Comparison of ENCODE assay signal across 12 cellular contexts in the genomic region with DNA sequence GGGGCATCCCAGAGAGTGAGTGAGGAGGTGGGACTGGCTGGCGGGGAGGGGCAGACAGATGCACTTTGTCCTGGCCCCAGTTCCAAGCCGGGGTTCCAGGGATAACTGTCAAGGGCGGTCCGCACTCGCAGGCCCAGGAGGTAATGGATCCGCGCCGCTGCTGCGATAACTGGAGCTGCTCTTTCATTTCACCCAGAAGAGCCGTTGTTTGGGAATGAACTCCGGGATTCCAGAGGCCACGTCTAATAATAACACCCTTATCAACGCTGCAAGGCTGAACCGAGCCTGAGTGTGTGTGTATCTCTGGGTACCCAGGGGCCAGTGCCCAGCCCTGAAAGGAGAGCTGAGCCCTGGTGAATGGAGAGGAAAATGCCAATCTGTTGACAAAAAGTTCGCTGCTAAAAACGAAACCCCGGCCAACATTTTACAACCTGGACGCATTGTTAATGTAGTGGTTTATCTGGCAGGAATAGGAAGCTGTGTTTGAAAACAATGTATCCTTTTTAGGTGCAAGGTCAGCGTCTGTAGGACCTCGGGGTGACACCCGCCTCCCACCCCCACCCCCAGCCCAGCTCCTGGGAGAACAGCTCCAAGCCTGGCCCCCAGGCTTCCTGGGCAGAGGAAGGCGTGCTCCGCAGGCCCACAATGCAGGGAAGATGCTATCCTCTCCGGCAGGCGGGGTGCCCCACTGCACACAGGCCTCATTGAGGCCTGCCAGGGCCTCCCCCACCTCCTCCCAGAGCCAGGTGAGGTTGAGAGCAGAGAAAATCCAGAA.
DNase-seq lines count a peak whose midpoint lies in the region; ATAC-seq, FAIRE-seq and TF ChIP-seq lines count a peak whose summit lies in the region.
"Had no signal": no experiment of that assay in that cellular context is flagged by ENCODE, and none has a peak within 500 bp of the region (broad histone marks: within the 10 kb centered on the region; RNA-seq: fewer than 3 reads in every experiment).

No MANE protein-coding gene starts in this region.

- no peaks in the 10 kb centered on the region for H3K79me1 ChIP-seq in H1 (ENCODE audit: low read depth, low read length)

- no peak overlapping the region for H2BK12ac ChIP-seq in H1 (ENCODE audit: low read depth, low read length)

- FAIRE-seq in H1 (lab: Jason Lieb, UNC): no peak

- no peak overlapping the region for H3K56ac ChIP-seq in H1 (replicated peaks; ENCODE audit: insufficient read length, low read depth, low read length)

- H3K36me3 ChIP-seq in H1 (ENCODE audit: control insufficient read depth in 2 of 4, insufficient read depth in 4 of 4, low read length in 3 of 4): no peaks in the 10 kb centered on the region
- no peaks in the 10 kb centered on the region for H3K36me3 ChIP-seq in thyroid gland

- CTCF ChIA-PET in H1 (lab: Charles Lee; ENCODE audit: partially characterized antibody): interaction anchor here (0.9 to 1.2 kb wide), 3 partner anchors 16 to 225 kb away, joined by 3 to 4 read pairs (median 3); no protein-coding TSS in a partner anchor

- H3K4me2 ChIP-seq in H1 (ENCODE audit: insufficient read depth in 1 of 2, low read depth in 2 of 2, low read length in 2 of 2): no peak overlapping the region
- H3K4me2 ChIP-seq: KMS-11 had no signal

- no peak overlapping the region for H4K91ac ChIP-seq in H1 (replicated peaks; ENCODE audit: insufficient read length, low read length)

- no peak overlapping the region for H3K4ac ChIP-seq in H1 (replicated peaks; ENCODE audit: insufficient read length, low read depth, low read length)

- H3K4me1 Mint-ChIP-seq in stimulated activated naive CD8-positive, alpha-beta T cell treated with anti-CD3 and anti-CD28 coated beads, Interleukin-15, amount 100 ng/mL, for 72 hours: no peaks in the 10 kb centered on the region

- no peak overlapping the region for H3K4me3 Mint-ChIP-seq in stimulated activated naive CD8-positive, alpha-beta T cell treated with anti-CD3 and anti-CD28 coated beads, Interleukin-15, amount 100 ng/mL, for 72 hours

- no peaks in the 10 kb centered on the region for H3K79me2 ChIP-seq in H1 (ENCODE audit: control insufficient read depth in 1 of 2, insufficient read depth in 2 of 2, low read length in 2 of 2)

- no peaks in the 10 kb centered on the region for H3K27me3 ChIP-seq in H1 (replicated peaks in 1 of 4; ENCODE audit: control insufficient read depth in 3 of 4, extremely low read depth in 1 of 4, insufficient read depth in 3 of 4, low read length in 3 of 4)
- no peaks in the 10 kb centered on the region for H3K27me3 ChIP-seq in thyroid gland

- no peaks in the 10 kb centered on the region; the same call in 1 of the 2 replicates for H3K23me2 ChIP-seq in H1 (ENCODE audit: low read depth, low read length)

- POLR2A ChIA-PET in H1 (lab: Charles Lee; ENCODE audit: partially characterized antibody): no interaction called here

- peaks cover 0 to 6% of the 10 kb centered on the region in 2 donors for H3K9me3 Mint-ChIP-seq in stimulated activated naive CD8-positive, alpha-beta T cell treated with anti-CD3 and anti-CD28 coated beads, Interleukin-15, amount 100 ng/mL, for 72 hours

- no peak overlapping the region for H2AK5ac ChIP-seq in H1 (ENCODE audit: low read depth, low read length)

- no peaks in the 10 kb centered on the region for H3K27me3 Mint-ChIP-seq in stimulated activated naive CD8-positive, alpha-beta T cell treated with anti-CD3 and anti-CD28 coated beads, Interleukin-15, amount 100 ng/mL, for 72 hours

- no peak overlapping the region for H2BK5ac ChIP-seq in H1 (ENCODE audit: low read depth, low read length)

- no peak overlapping the region; the same call in 1 of the 2 replicates for H4K8ac ChIP-seq in H1 (ENCODE audit: extremely low read depth, insufficient read depth, low read length)

- peak; percentile 2 for DNase-seq in DMS79 treated with DMSO at 0.1 percent for 48 hours (lab: John Stamatoyannopoulos, UW)
- no peak for DNase-seq in DMS79 (lab: John Stamatoyannopoulos, UW)
- no peak for DNase-seq in H1 (ENCODE audit: low read depth in 1 of 2, low spot score in 2 of 2)
- DNase-seq in lung microvascular endothelial cell (ENCODE audit: low read depth in 2 of 2): peak; percentile 26 to 56
- DNase-seq in thyroid gland: peak; percentile 45 to 58
- DNase-seq in NCI-H1436 treated with DMSO at 0.1 percent for 48 hours (lab: John Stamatoyannopoulos, UW): no peak
- no peak for DNase-seq in stimulated activated naive CD8-positive, alpha-beta T cell treated with anti-CD3 and anti-CD28 coated beads, Interleukin-15, amount 100 ng/mL, for 72 hours
- DNase-seq in caudate nucleus (lab: John Stamatoyannopoulos, UW): no peak
- DNase-seq: 8988T; activated CD4-positive, alpha-beta T cell treated with anti-CD3 and anti-CD28 coated beads for 1 hour; NCI-H345 had no signal

- no peak overlapping the region for H2BK15ac ChIP-seq in H1 (ENCODE audit: low read length)

- H3K4me1 ChIP-seq in H1 (replicated peaks in 1 of 4; ENCODE audit: control insufficient read depth in 3 of 4, insufficient read depth in 4 of 4, low read length in 3 of 4): peaks cover 3 to 7% (median 5%) of the 10 kb centered on the region in 4 experiments; a peak in 6 of 7 replicates
- peaks cover 0 to 4% of the 10 kb centered on the region in 2 donors for H3K4me1 ChIP-seq in thyroid gland

- TF ChIP-seq POLR2A in H1 (IDR thresholded peaks at IDR 0.05; ENCODE audit: control extremely low read depth in 1 of 2, low read depth in 2 of 2, low read length in 2 of 2): no peak
- TF ChIP-seq POLR2A in thyroid gland (IDR thresholded peaks at IDR 0.05): no peak

- no peak overlapping the region for H3K9ac ChIP-seq in H1 (replicated peaks in 1 of 4; ENCODE audit: extremely low read depth in 1 of 4, low read depth in 3 of 4, low read length in 3 of 4)
- H3K9ac ChIP-seq: KMS-11 had no signal

- TF ChIP-seq RAD21 in H1 (IDR thresholded peaks at IDR 0.05 in 1 of 2, conservative IDR thresholded peaks at IDR 0.05 in 1 of 2; ENCODE audit: low read depth in 2 of 2, low read length in 2 of 2): no peak

- H3K18ac ChIP-seq in H1 (ENCODE audit: extremely low read depth, low read length): no peak overlapping the region

- ATAC-seq in stimulated activated naive CD8-positive, alpha-beta T cell treated with anti-CD3 and anti-CD28 coated beads, Interleukin-15, amount 100 ng/mL, for 72 hours: no peak

- H3K27ac ChIP-seq in H1 (ENCODE audit: low read depth, low read length) (no peak overlapping the region), thyroid gland (peak overlapping the region in 2 of 3 donors; percentile 30 to 39), caudate nucleus (ENCODE audit: low read depth, low read length) (no peak overlapping the region)
- H3K27ac ChIP-seq: KMS-11 had no signal

- no peak overlapping the region for H3K23ac ChIP-seq in H1 (ENCODE audit: insufficient read length)

- no peak overlapping the region for H3K27ac Mint-ChIP-seq in stimulated activated naive CD8-positive, alpha-beta T cell treated with anti-CD3 and anti-CD28 coated beads, Interleukin-15, amount 100 ng/mL, for 72 hours

- no peak overlapping the region for H2BK120ac ChIP-seq in H1 (replicated peaks; ENCODE audit: low read depth, low read length)

- no peak overlapping the region for H2BK20ac ChIP-seq in H1 (ENCODE audit: low read length)

- TF ChIP-seq EP300 in H1 (IDR thresholded peaks at IDR 0.05; ENCODE audit: borderline replicate concordance in 1 of 2, low read depth in 2 of 2, low read length in 2 of 2): no peak

- TF ChIP-seq CTCF in H1 (IDR thresholded peaks at IDR 0.05; ENCODE audit: control extremely low read depth in 1 of 3, insufficient read depth in 1 of 3, low read depth in 1 of 3, low read length in 3 of 3) (no peak), thyroid gland (IDR thresholded peaks at IDR 0.05) (no peak)

- no peak overlapping the region for H3K4me3 ChIP-seq in H1 (ENCODE audit: extremely low read depth in 1 of 4, insufficient read depth in 2 of 4, low read depth in 3 of 4, low read length in 4 of 4)
- no peak overlapping the region for H3K4me3 ChIP-seq in thyroid gland (replicated peaks in 1 of 3)

- intact Hi-C loops in thyroid gland (cut with DNase I): no loop called here

- WGBS in H1 (ENCODE audit: extremely low coverage in 1 of 2, insufficient coverage in 1 of 2, insufficient read length in 1 of 2, insufficient replicate concordance in 2 of 2, low coverage in 1 of 2, low lambda C conversion rate in 2 of 2, missing lambda C conversion rate in 1 of 2), 2 experiments: 85% methylated on average over 25 of the region's 25 CpGs; no CpG with 5 or more reads in 1 of the 2 experiments
- 23 to 34% methylated on average over 18 to 25 of the region's 25 CpGs for WGBS in thyroid gland, 2 donors

- no peaks in the 10 kb centered on the region for H4K20me1 ChIP-seq in H1 (replicated peaks in 1 of 2; ENCODE audit: control insufficient read depth in 1 of 2, insufficient read depth in 2 of 2, low read length in 2 of 2)

- no peak overlapping the region for H3K14ac ChIP-seq in H1 (ENCODE audit: insufficient read length)

- H3K9me3 ChIP-seq in H1 (ENCODE audit: insufficient read depth in 2 of 2, low read depth in 1 of 2, low read length in 1 of 2): no peaks in the 10 kb centered on the region
- no peaks in the 10 kb centered on the region for H3K9me3 ChIP-seq in thyroid gland

- H2AFZ ChIP-seq in H1 (ENCODE audit: low read length): peak overlapping the region; percentile 78

- H4K5ac ChIP-seq in H1 (ENCODE audit: insufficient read length, low read depth, low read length): no peak overlapping the region

TF ChIP-seq in H1, 55 proteins besides CTCF, POLR2A, EP300 and RAD21 (continues in another document):
- no peak for TF ChIP-seq BCL11A (IDR thresholded peaks at IDR 0.05; ENCODE audit: low read depth in 2 of 2, low read length in 2 of 2)
- no peak for TF ChIP-seq YY1 (IDR thresholded peaks at IDR 0.05; ENCODE audit: low read depth, low read length)
- no peak for TF ChIP-seq POU5F1 (IDR thresholded peaks at IDR 0.05; ENCODE audit: low read depth, low read length)
- TF ChIP-seq GTF2F1 (IDR thresholded peaks at IDR 0.05; ENCODE audit: borderline replicate concordance, low read depth, low read length): no peak
- TF ChIP-seq TEAD4 (IDR thresholded peaks at IDR 0.05; ENCODE audit: low read depth, low read length): no peak
- TF ChIP-seq, protein P1, sequence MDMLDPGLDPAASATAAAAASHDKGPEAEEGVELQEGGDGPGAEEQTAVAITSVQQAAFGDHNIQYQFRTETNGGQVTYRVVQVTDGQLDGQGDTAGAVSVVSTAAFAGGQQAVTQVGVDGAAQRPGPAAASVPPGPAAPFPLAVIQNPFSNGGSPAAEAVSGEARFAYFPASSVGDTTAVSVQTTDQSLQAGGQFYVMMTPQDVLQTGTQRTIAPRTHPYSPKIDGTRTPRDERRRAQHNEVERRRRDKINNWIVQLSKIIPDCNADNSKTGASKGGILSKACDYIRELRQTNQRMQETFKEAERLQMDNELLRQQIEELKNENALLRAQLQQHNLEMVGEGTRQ (IDR thresholded peaks at IDR 0.05; ENCODE audit: low read length): no peak
- no peak for TF ChIP-seq CEBPB (IDR thresholded peaks at IDR 0.05; ENCODE audit: low read depth, low read length)
- TF ChIP-seq CBX8 (IDR thresholded peaks at IDR 0.05; ENCODE audit: borderline replicate concordance, low read depth, low read length): no peak
- no peak for TF ChIP-seq RXRA (IDR thresholded peaks at IDR 0.05; ENCODE audit: insufficient read depth, low read depth, low read length)

Comparison
In these comparisons a context has a peak if more than half of its experiments do, and no peak if none do; other contexts are left out.
1. DNase-seq: peak in DMS79 treated with DMSO at 0.1 percent for 48 hours (single experiment), lung microvascular endothelial cell (2 of 2) and thyroid gland (2 of 2); none in DMS79 (single experiment), H1 (0 of 2), NCI-H1436 treated with DMSO at 0.1 percent for 48 hours (single experiment), stimulated activated naive CD8-positive, alpha-beta T cell treated with anti-CD3 and anti-CD28 coated beads, Interleukin-15, amount 100 ng/mL, for 72 hours (0 of 2) and caudate nucleus (0 of 61).
2. H3K27ac ChIP-seq: peak in thyroid gland (2 of 3); none in H1 (single experiment) and caudate nucleus (single experiment).